In genomic region chr6:167100241-167100674, GRCh38 we compare ENCODE assay signal across 25 cellular contexts. TPM values are rescaled to one million over a fixed set of nuclear protein-coding genes. Genes with fewer than 3 reads are reported as not detected.
DNase-seq lines count a peak whose midpoint lies in the region; ATAC-seq and TF ChIP-seq lines count a peak whose summit lies in the region.
"Had no signal": no experiment of that assay in that cellular context is flagged by ENCODE, and none has a peak within 500 bp of the region (broad histone marks: within the 10 kb centered on the region; RNA-seq: fewer than 3 reads in every experiment).

No MANE protein-coding gene starts in this region.

- H3K9me3 ChIP-seq in BLaER1 treated with 17β-estradiol and CSF1 and Interleukin-3, amounts not matched to agents 10 nM and 100 nM (replicated peaks in 1 of 11): peaks cover 0 to 11% (median 4%) of the 10 kb centered on the region in 11 experiments; a peak in 17 of 22 replicates
- no peaks in the 10 kb centered on the region for H3K9me3 ChIP-seq in hepatocyte (ENCODE audit: low read depth)

- no peaks in the 10 kb centered on the region for H3K36me3 Mint-ChIP-seq in progenitor cell of endocrine pancreas (ENCODE audit: insufficient read depth)
- H3K36me3 Mint-ChIP-seq: CD8-positive, alpha-beta memory T cell had no signal

- H3K4me1 Mint-ChIP-seq in progenitor cell of endocrine pancreas (ENCODE audit: low read depth): peaks cover 8% of the 10 kb centered on the region

- H3K4me2 ChIP-seq in BLaER1 treated with 17β-estradiol and CSF1 and Interleukin-3, amounts not matched to agents 10 nM and 100 nM: peak overlapping the region in 8 of 11 experiments; percentile 75 to 89 (median 83); a peak in 16 of 22 replicates
- no peak overlapping the region for H3K4me2 ChIP-seq in hepatocyte

- ATAC-seq in HG03520 (IDR thresholded peaks at IDR 0.05; ENCODE audit: unreplicated experiment): no peak
- ATAC-seq: HCT116 had no signal

- TF ChIP-seq CTCF in hepatocyte (IDR thresholded peaks at IDR 0.05; ENCODE audit: poor library complexity) (no peak), progenitor cell of endocrine pancreas (IDR thresholded peaks at IDR 0.05; ENCODE audit: unreplicated experiment) (no peak)

- H2AFZ ChIP-seq in hepatocyte: no peak overlapping the region

- H3K4me3 ChIP-seq in BLaER1 treated with 17β-estradiol and CSF1 and Interleukin-3, amounts not matched to agents 10 nM and 100 nM: no peak overlapping the region
- H3K4me3 ChIP-seq in hepatocyte: no peak overlapping the region
- H3K4me3 ChIP-seq: SK-N-MC had no signal

- in situ Hi-C loops in G401 (cut with HindIII; ENCODE audit: low sequenced_read_pairs): no loop called here

- no peaks in the 10 kb centered on the region for H3K9me2 ChIP-seq in hepatocyte (replicated peaks; ENCODE audit: insufficient read depth)

- no peaks in the 10 kb centered on the region for H3K27me3 Mint-ChIP-seq in progenitor cell of endocrine pancreas

- H3K27ac ChIP-seq in BLaER1 treated with 17β-estradiol and CSF1 and Interleukin-3, amounts not matched to agents 10 nM and 100 nM: peak overlapping the region in 2 of 11 experiments; percentile 54 to 64; a peak in 2 of 22 replicates
- peak overlapping the region; percentile 44 for H3K27ac ChIP-seq in hepatocyte
- H3K27ac ChIP-seq: RWPE1, SK-N-MC had no signal

- no peaks in the 10 kb centered on the region for H4K20me1 ChIP-seq in BLaER1 treated with 17β-estradiol and CSF1 and Interleukin-3, amounts not matched to agents 10 nM and 100 nM
- no peaks in the 10 kb centered on the region for H4K20me1 ChIP-seq in hepatocyte (ENCODE audit: insufficient read depth, poor library complexity, severe bottlenecking)

- H3K36me3 ChIP-seq in BLaER1 treated with 17β-estradiol and CSF1 and Interleukin-3, amounts not matched to agents 10 nM and 100 nM: no peaks in the 10 kb centered on the region
- H3K36me3 ChIP-seq in hepatocyte (replicated peaks; ENCODE audit: insufficient read depth, low read depth): no peaks in the 10 kb centered on the region

- peak overlapping the region; percentile 71 for H3K27ac Mint-ChIP-seq in progenitor cell of endocrine pancreas

- WGBS in hepatocyte (ENCODE audit: low lambda C conversion rate, missing lambda C conversion rate): 65% methylated on average over 10 of the region's 10 CpGs

- H3K9me3 Mint-ChIP-seq in progenitor cell of endocrine pancreas (ENCODE audit: low read depth): no peaks in the 10 kb centered on the region
- H3K9me3 Mint-ChIP-seq: CD8-positive, alpha-beta memory T cell had no signal

- no peak overlapping the region for H3K4me3 Mint-ChIP-seq in progenitor cell of endocrine pancreas (ENCODE audit: low read depth)
- H3K4me3 Mint-ChIP-seq: CD8-positive, alpha-beta memory T cell had no signal

- peaks cover 16 to 91% (median 81%) of the 10 kb centered on the region in 10 experiments for H3K4me1 ChIP-seq in BLaER1 treated with 17β-estradiol and CSF1 and Interleukin-3, amounts not matched to agents 10 nM and 100 nM
- peaks cover 9% of the 10 kb centered on the region for H3K4me1 ChIP-seq in hepatocyte (ENCODE audit: insufficient read depth)

- no peak overlapping the region for H3K9ac ChIP-seq in BLaER1 treated with 17β-estradiol and CSF1 and Interleukin-3, amounts not matched to agents 10 nM and 100 nM

- no peaks in the 10 kb centered on the region for H3K27me3 ChIP-seq in BLaER1 treated with 17β-estradiol and CSF1 and Interleukin-3, amounts not matched to agents 10 nM and 100 nM
- H3K27me3 ChIP-seq in hepatocyte: no peaks in the 10 kb centered on the region

- H3K79me2 ChIP-seq in hepatocyte: no peaks in the 10 kb centered on the region

- DNase-seq in NCI-H524 treated with DMSO at 0.1 percent for 48 hours (lab: John Stamatoyannopoulos, UW) (peak; percentile 19), hepatocyte (ENCODE audit: low spot score) (no peak), progenitor cell of endocrine pancreas (ENCODE audit: low spot score, unreplicated experiment) (no peak), A172 (ENCODE audit: low spot score) (no peak), NCI-H187 treated with DMSO at 0.1 percent for 48 hours (lab: John Stamatoyannopoulos, UW) (no peak), G401 (ENCODE audit: low spot score) (no peak)
- DNase-seq: C1 segment of cervical spinal cord; Calu3; CD8-positive, alpha-beta memory T cell; DMS153; GDM1; IMR-90; Karpas-422; MV-4-11; NCI-H1694; SHP77 treated with DMSO at 0.1 percent for 48 hours had no signal

RNA-seq across cellular contexts. Expression of gene CCR6, which starts 22.6 kb away (rescaled TPM):
- total RNA-seq in hepatocyte (2.0 and 2.6 TPM in 2 replicates), progenitor cell of endocrine pancreas (not detected in 2 replicates)
- 0.70 and 1.7 TPM in 2 replicates for polyA plus RNA-seq in hepatocyte
- not detected in 2 replicates for total RNA-seq in A172 (2014; rRNA removed; shearing (Covaris generic))
- not detected in 2 replicates for total RNA-seq in G401 (2014; rRNA removed; shearing (Covaris generic))
- total RNA-seq: A673, Calu3, H1, IMR-90, NCI-H460 had no signal
- polyA plus RNA-seq: IMR-90 had no signal

RNA-seq across cellular contexts. Expression of gene GPR31, which starts 57.5 kb away (rescaled TPM):
- total RNA-seq in hepatocyte: not detected in 2 replicates
- not detected in 2 replicates for polyA plus RNA-seq in hepatocyte
- not detected in 2 replicates for total RNA-seq in progenitor cell of endocrine pancreas
- not detected in 2 replicates for total RNA-seq in A172 (2014; rRNA removed; shearing (Covaris generic))
- not detected in 2 replicates for total RNA-seq in G401 (2014; rRNA removed; shearing (Covaris generic))
- total RNA-seq: A673; Calu3; CD8-positive, alpha-beta memory T cell; H1; IMR-90; M059J; NCI-H460 had no signal
- polyA plus RNA-seq: CD8-positive, alpha-beta memory T cell; H1; IMR-90 had no signal
